In genomic region chr16:19598805-19599204, GRCh38 we compare ENCODE assay signal across 19 cellular contexts.
"Had no signal": no experiment of that assay in that cellular context is flagged by ENCODE, and none has a peak within 500 bp of the region (broad histone marks: within the 10 kb centered on the region; RNA-seq: fewer than 3 reads in every experiment).

No MANE protein-coding gene starts in this region.

- H3K4me1 ChIP-seq: colonic mucosa, left lung, lower lobe of right lung, neural progenitor cell, pancreas, suprapubic skin, tibial artery, upper lobe of left lung, uterus had no signal

- DNase-seq: colonic mucosa; effector CD8-positive, alpha-beta T cell; heart right ventricle; hypothalamus; islet precursor cell; left lung; lower lobe of right lung; natural killer cell; nucleus accumbens; pancreas; right cardiac atrium; small intestine; stimulated activated CD4-positive, alpha-beta T cell treated with anti-CD3 and anti-CD28 coated beads, Interleukin-12 subunit alpha, Interleukin-12 subunit beta, amount 100 ng/mL, for 4 hours; stimulated activated naive CD4-positive, alpha-beta T cell treated with Interleukin-2 at 50 U/mL for 16 hours; tibial artery; upper lobe of left lung; uterus had no signal

- H3K36me3 ChIP-seq: colonic mucosa, neural progenitor cell, uterus had no signal

- H3K27me3 ChIP-seq: colonic mucosa, heart right ventricle, left lung, neural progenitor cell, pancreas, suprapubic skin, tibial artery, upper lobe of left lung, uterus had no signal

- H3K4me3 ChIP-seq: colonic mucosa, heart right ventricle, left lung, lower lobe of right lung, neural progenitor cell, pancreas, suprapubic skin, tibial artery, upper lobe of left lung, uterus had no signal

- H3K27ac ChIP-seq: colonic mucosa, heart right ventricle, left lung, lower lobe of right lung, neural progenitor cell, pancreas, suprapubic skin, tibial artery, upper lobe of left lung, uterus had no signal

- H3K9me3 ChIP-seq: colonic mucosa, heart right ventricle, left lung, lower lobe of right lung, pancreas, suprapubic skin, tibial artery, upper lobe of left lung, uterus had no signal
